ENCODE assay signal across 1 cellular context in the genomic region with DNA sequence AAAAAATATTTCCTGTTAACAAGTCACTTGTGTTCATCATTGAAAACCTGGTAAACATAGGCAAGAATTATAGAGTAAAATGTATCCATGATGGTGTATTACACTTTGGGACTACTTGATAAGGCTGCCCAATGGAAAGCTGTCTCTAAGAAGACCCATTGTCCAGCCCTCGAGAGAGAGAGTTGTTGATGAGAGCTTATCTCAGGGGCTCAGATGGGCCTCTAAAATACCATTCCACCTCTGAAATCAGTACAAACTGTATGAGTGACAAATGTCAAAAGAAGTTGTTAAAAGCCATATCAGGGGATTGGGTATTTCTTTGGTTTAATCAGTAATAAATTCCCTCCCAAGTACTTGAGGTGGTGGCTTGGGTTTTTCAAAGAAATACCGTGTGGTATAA.
TF ChIP-seq lines count a peak whose summit lies in the region.

No MANE protein-coding gene starts in this region.

TF ChIP-seq in K562, 482 proteins besides CTCF, POLR2A, EP300 and RAD21 (continued from another document and continues in another):
- TF ChIP-seq, protein P1, sequence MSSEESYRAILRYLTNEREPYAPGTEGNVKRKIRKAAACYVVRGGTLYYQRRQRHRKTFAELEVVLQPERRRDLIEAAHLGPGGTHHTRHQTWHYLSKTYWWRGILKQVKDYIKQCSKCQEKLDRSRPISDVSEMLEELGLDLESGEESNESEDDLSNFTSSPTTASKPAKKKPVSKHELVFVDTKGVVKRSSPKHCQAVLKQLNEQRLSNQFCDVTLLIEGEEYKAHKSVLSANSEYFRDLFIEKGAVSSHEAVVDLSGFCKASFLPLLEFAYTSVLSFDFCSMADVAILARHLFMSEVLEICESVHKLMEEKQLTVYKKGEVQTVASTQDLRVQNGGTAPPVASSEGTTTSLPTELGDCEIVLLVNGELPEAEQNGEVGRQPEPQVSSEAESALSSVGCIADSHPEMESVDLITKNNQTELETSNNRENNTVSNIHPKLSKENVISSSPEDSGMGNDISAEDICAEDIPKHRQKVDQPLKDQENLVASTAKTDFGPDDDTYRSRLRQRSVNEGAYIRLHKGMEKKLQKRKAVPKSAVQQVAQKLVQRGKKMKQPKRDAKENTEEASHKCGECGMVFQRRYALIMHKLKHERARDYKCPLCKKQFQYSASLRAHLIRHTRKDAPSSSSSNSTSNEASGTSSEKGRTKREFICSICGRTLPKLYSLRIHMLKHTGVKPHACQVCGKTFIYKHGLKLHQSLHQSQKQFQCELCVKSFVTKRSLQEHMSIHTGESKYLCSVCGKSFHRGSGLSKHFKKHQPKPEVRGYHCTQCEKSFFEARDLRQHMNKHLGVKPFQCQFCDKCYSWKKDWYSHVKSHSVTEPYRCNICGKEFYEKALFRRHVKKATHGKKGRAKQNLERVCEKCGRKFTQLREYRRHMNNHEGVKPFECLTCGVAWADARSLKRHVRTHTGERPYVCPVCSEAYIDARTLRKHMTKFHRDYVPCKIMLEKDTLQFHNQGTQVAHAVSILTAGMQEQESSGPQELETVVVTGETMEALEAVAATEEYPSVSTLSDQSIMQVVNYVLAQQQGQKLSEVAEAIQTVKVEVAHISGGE (CRISPR knock-in tag; IDR thresholded peaks at IDR 0.05), result 0 out of 6 replicates have a peak, but pooled peaks of 1 of the 3 experiments have one; percentile 34
- TF ChIP-seq PML (IDR thresholded peaks at IDR 0.05; ENCODE audit: low read length) (peak; percentile 72), RCOR1 (IDR thresholded peaks at IDR 0.05; ENCODE audit: borderline replicate concordance in 1 of 2, low read depth in 2 of 2, low read length in 2 of 2) (peak; percentile 91 to 98), CTBP1 (IDR thresholded peaks at IDR 0.05; ENCODE audit: borderline replicate concordance) (peak; percentile 44; the same call in 1 of the 2 replicates), TAL1 (IDR thresholded peaks at IDR 0.05) (peak; percentile 85), ARNT (IDR thresholded peaks at IDR 0.05) (0 out of 4 replicates have a peak, but pooled peaks of 1 of the 2 experiments have one; percentile 78), TEAD2 (tag; IDR thresholded peaks at IDR 0.05) (0 out of 2 replicates have a peak, but pooled peaks have one; percentile 8), ARID1B (IDR thresholded peaks at IDR 0.05) (peak; percentile 92), MECOM (CRISPR knock-in tag; IDR thresholded peaks at IDR 0.05) (peak; percentile 50; the same call in 1 of the 2 replicates), ZNF76 (CRISPR knock-in tag; IDR thresholded peaks at IDR 0.05; ENCODE audit: borderline replicate concordance) (no peak), GATAD2A (IDR thresholded peaks at IDR 0.05) (no peak), TCF3 (CRISPR knock-in tag; IDR thresholded peaks at IDR 0.05) (peak; percentile 94), RBM22 (IDR thresholded peaks at IDR 0.05; ENCODE audit: low read depth, low read length, poor library complexity, severe bottlenecking) (no peak), STAT5A (IDR thresholded peaks at IDR 0.05; ENCODE audit: borderline replicate concordance, low read length) (peak; percentile 57), MAZ (CRISPR knock-in tag; conservative IDR thresholded peaks at IDR 0.05 in 1 of 2, IDR thresholded peaks at IDR 0.05 in 1 of 2) (0 out of 4 replicates have a peak, but pooled peaks have one; percentile 15 to 17), HDAC3 (IDR thresholded peaks at IDR 0.05; ENCODE audit: borderline replicate concordance, partially characterized antibody) (peak; percentile 67), TFAM (CRISPR knock-in tag; conservative IDR thresholded peaks at IDR 0.05) (no peak), HMG20A (CRISPR knock-in tag; conservative IDR thresholded peaks at IDR 0.05) (0 out of 2 replicates have a peak, but pooled peaks have one; percentile 70), DACH1 (IDR thresholded peaks at IDR 0.05; ENCODE audit: partially characterized antibody) (peak; percentile 30), FOXK1 (CRISPR knock-in tag; IDR thresholded peaks at IDR 0.05; ENCODE audit: borderline replicate concordance) (no peak), NCOR1 (IDR thresholded peaks at IDR 0.05) (peak; percentile 86), SMARCC2 (IDR thresholded peaks at IDR 0.05; ENCODE audit: low read depth) (peak; percentile 58; the same call in 1 of the 2 replicates), NFIC (IDR thresholded peaks at IDR 0.05) (peak; percentile 62), KAT7 (CRISPR knock-in tag; IDR thresholded peaks at IDR 0.05; ENCODE audit: borderline replicate concordance) (no peak), HDAC2 (IDR thresholded peaks at IDR 0.05) (peak; percentile 97)
- TF ChIP-seq, protein P2, sequence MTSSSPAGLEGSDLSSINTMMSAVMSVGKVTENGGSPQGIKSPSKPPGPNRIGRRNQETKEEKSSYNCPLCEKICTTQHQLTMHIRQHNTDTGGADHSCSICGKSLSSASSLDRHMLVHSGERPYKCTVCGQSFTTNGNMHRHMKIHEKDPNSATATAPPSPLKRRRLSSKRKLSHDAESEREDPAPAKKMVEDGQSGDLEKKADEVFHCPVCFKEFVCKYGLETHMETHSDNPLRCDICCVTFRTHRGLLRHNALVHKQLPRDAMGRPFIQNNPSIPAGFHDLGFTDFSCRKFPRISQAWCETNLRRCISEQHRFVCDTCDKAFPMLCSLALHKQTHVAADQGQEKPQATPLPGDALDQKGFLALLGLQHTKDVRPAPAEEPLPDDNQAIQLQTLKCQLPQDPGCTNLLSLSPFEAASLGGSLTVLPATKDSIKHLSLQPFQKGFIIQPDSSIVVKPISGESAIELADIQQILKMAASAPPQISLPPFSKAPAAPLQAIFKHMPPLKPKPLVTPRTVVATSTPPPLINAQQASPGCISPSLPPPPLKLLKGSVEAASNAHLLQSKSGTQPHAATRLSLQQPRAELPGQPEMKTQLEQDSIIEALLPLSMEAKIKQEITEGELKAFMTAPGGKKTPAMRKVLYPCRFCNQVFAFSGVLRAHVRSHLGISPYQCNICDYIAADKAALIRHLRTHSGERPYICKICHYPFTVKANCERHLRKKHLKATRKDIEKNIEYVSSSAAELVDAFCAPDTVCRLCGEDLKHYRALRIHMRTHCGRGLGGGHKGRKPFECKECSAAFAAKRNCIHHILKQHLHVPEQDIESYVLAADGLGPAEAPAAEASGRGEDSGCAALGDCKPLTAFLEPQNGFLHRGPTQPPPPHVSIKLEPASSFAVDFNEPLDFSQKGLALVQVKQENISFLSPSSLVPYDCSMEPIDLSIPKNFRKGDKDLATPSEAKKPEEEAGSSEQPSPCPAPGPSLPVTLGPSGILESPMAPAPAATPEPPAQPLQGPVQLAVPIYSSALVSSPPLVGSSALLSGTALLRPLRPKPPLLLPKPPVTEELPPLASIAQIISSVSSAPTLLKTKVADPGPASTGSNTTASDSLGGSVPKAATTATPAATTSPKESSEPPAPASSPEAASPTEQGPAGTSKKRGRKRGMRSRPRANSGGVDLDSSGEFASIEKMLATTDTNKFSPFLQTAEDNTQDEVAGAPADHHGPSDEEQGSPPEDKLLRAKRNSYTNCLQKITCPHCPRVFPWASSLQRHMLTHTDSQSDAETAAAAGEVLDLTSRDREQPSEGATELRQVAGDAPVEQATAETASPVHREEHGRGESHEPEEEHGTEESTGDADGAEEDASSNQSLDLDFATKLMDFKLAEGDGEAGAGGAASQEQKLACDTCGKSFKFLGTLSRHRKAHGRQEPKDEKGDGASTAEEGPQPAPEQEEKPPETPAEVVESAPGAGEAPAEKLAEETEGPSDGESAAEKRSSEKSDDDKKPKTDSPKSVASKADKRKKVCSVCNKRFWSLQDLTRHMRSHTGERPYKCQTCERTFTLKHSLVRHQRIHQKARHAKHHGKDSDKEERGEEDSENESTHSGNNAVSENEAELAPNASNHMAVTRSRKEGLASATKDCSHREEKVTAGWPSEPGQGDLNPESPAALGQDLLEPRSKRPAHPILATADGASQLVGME (CRISPR knock-in tag; IDR thresholded peaks at IDR 0.05), result no peak
- TF ChIP-seq, protein P3, sequence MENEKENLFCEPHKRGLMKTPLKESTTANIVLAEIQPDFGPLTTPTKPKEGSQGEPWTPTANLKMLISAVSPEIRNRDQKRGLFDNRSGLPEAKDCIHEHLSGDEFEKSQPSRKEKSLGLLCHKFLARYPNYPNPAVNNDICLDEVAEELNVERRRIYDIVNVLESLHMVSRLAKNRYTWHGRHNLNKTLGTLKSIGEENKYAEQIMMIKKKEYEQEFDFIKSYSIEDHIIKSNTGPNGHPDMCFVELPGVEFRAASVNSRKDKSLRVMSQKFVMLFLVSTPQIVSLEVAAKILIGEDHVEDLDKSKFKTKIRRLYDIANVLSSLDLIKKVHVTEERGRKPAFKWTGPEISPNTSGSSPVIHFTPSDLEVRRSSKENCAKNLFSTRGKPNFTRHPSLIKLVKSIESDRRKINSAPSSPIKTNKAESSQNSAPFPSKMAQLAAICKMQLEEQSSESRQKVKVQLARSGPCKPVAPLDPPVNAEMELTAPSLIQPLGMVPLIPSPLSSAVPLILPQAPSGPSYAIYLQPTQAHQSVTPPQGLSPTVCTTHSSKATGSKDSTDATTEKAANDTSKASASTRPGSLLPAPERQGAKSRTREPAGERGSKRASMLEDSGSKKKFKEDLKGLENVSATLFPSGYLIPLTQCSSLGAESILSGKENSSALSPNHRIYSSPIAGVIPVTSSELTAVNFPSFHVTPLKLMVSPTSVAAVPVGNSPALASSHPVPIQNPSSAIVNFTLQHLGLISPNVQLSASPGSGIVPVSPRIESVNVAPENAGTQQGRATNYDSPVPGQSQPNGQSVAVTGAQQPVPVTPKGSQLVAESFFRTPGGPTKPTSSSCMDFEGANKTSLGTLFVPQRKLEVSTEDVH (IDR thresholded peaks at IDR 0.05; ENCODE audit: low read depth, partially characterized antibody), result peak; percentile 36
- TF ChIP-seq, protein P4, sequence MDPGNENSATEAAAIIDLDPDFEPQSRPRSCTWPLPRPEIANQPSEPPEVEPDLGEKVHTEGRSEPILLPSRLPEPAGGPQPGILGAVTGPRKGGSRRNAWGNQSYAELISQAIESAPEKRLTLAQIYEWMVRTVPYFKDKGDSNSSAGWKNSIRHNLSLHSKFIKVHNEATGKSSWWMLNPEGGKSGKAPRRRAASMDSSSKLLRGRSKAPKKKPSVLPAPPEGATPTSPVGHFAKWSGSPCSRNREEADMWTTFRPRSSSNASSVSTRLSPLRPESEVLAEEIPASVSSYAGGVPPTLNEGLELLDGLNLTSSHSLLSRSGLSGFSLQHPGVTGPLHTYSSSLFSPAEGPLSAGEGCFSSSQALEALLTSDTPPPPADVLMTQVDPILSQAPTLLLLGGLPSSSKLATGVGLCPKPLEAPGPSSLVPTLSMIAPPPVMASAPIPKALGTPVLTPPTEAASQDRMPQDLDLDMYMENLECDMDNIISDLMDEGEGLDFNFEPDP (CRISPR knock-in tag; IDR thresholded peaks at IDR 0.05), result no peak
- TF ChIP-seq, protein P5, sequence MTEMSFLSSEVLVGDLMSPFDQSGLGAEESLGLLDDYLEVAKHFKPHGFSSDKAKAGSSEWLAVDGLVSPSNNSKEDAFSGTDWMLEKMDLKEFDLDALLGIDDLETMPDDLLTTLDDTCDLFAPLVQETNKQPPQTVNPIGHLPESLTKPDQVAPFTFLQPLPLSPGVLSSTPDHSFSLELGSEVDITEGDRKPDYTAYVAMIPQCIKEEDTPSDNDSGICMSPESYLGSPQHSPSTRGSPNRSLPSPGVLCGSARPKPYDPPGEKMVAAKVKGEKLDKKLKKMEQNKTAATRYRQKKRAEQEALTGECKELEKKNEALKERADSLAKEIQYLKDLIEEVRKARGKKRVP (CRISPR knock-in tag; IDR thresholded peaks at IDR 0.05), result peak; percentile 59; the same call in 1 of the 2 replicates
- TF ChIP-seq, protein P6, sequence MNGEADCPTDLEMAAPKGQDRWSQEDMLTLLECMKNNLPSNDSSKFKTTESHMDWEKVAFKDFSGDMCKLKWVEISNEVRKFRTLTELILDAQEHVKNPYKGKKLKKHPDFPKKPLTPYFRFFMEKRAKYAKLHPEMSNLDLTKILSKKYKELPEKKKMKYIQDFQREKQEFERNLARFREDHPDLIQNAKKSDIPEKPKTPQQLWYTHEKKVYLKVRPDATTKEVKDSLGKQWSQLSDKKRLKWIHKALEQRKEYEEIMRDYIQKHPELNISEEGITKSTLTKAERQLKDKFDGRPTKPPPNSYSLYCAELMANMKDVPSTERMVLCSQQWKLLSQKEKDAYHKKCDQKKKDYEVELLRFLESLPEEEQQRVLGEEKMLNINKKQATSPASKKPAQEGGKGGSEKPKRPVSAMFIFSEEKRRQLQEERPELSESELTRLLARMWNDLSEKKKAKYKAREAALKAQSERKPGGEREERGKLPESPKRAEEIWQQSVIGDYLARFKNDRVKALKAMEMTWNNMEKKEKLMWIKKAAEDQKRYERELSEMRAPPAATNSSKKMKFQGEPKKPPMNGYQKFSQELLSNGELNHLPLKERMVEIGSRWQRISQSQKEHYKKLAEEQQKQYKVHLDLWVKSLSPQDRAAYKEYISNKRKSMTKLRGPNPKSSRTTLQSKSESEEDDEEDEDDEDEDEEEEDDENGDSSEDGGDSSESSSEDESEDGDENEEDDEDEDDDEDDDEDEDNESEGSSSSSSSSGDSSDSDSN (IDR thresholded peaks at IDR 0.05; ENCODE audit: borderline replicate concordance in 1 of 2, low read depth in 2 of 2, low read length in 2 of 2), result no peak
- TF ChIP-seq, protein P7, sequence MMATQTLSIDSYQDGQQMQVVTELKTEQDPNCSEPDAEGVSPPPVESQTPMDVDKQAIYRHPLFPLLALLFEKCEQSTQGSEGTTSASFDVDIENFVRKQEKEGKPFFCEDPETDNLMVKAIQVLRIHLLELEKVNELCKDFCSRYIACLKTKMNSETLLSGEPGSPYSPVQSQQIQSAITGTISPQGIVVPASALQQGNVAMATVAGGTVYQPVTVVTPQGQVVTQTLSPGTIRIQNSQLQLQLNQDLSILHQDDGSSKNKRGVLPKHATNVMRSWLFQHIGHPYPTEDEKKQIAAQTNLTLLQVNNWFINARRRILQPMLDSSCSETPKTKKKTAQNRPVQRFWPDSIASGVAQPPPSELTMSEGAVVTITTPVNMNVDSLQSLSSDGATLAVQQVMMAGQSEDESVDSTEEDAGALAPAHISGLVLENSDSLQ (IDR thresholded peaks at IDR 0.05), result peak; percentile 85
- TF ChIP-seq, protein P8, sequence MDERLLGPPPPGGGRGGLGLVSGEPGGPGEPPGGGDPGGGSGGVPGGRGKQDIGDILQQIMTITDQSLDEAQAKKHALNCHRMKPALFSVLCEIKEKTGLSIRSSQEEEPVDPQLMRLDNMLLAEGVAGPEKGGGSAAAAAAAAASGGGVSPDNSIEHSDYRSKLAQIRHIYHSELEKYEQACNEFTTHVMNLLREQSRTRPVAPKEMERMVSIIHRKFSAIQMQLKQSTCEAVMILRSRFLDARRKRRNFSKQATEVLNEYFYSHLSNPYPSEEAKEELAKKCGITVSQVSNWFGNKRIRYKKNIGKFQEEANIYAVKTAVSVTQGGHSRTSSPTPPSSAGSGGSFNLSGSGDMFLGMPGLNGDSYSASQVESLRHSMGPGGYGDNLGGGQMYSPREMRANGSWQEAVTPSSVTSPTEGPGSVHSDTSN (CRISPR knock-in tag; IDR thresholded peaks at IDR 0.05; ENCODE audit: low read depth), result no peak
- TF ChIP-seq, protein P8 (tag; conservative IDR thresholded peaks at IDR 0.05; ENCODE audit: low read depth), result peak; percentile 79
- TF ChIP-seq, protein P9, sequence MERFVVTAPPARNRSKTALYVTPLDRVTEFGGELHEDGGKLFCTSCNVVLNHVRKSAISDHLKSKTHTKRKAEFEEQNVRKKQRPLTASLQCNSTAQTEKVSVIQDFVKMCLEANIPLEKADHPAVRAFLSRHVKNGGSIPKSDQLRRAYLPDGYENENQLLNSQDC (CRISPR knock-in tag; IDR thresholded peaks at IDR 0.05), result no peak
